In the genomic region with DNA sequence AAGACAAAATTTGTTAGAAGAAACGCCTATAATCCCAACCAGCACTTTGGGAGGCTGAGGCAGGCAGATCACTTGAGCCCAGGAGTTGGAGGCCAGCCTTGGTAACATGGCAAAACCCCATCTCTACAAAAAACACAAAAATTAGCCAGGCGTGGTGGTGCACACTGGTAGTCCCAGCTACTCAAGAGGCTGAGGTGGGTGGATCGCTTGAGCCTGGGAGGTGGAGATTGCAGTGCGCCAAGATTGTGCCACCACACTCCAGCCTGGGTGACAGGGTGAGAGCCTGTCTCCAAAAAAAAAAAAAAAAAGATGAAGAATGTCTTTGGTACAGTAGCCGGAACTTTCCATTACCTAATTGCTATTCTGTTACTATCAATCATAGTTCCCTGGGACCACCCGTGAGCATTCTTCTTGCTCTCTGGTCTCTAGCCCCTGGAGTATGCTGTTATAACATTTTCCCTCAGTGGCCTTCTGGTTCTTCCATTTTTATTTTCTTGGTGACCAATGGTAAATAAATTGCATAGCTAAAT, we compare ENCODE assay signal across 20 cellular contexts. TPM values are rescaled to one million over a fixed set of nuclear protein-coding genes. Genes with fewer than 3 reads are reported as not detected.
A peak's percentile ranks its signal among the peaks of the same experiment; 100 is the strongest.
DNase-seq lines count a peak whose midpoint lies in the region; ATAC-seq and TF ChIP-seq lines count a peak whose summit lies in the region.
"Had no signal": no experiment of that assay in that cellular context is flagged by ENCODE, and none has a peak within 500 bp of the region (broad histone marks: within the 10 kb centered on the region; RNA-seq: fewer than 3 reads in every experiment).

No MANE protein-coding gene starts in this region.

- CTCF ChIA-PET in HEK293 (lab: Yijun Ruan, JAX) = interaction anchor here (0.8 to 2.0 kb wide), 4 partner anchors 19 to 159 kb away, joined by 3 to 5 read pairs (median 4); no protein-coding TSS in a partner anchor
- CTCF ChIA-PET in WTC11 (lab: Charles Lee) = interaction anchor here (0.8 to 1.6 kb wide), 2 partner anchors 30 to 111 kb away, joined by 4 to 9 read pairs; no protein-coding TSS in a partner anchor

- peak overlapping the region; percentile 23; the same call in 1 of the 2 replicates for H3K27ac Mint-ChIP-seq in WTC11
- H3K27ac Mint-ChIP-seq: CD4-positive, alpha-beta memory T cell; HFFc6 had no signal

- H2BK5ac ChIP-seq in neuronal stem cell (ENCODE audit: low read length) = no peak overlapping the region

- H3K36me3 Mint-ChIP-seq in WTC11 = no peaks in the 10 kb centered on the region; the same call in 1 of the 2 replicates

- H3K18ac ChIP-seq in neuronal stem cell (ENCODE audit: low read length) = peak overlapping the region; percentile 16

- no peak overlapping the region for H3K23ac ChIP-seq in neuronal stem cell (ENCODE audit: low read depth, low read length, poor library complexity)

- H4K91ac ChIP-seq in neuronal stem cell (ENCODE audit: low read depth, low read length, poor library complexity) = no peak overlapping the region

- H3K9me3 ChIP-seq in HEK293 (ENCODE audit: control insufficient read depth, insufficient read depth, low read depth, low read length) = no peaks in the 10 kb centered on the region
- peaks cover 0 to 2% of the 10 kb centered on the region in 2 donors for H3K9me3 ChIP-seq in neuronal stem cell (replicated peaks in 1 of 2; ENCODE audit: control insufficient read depth in 2 of 2, insufficient read depth in 1 of 2, low read depth in 1 of 2, low read length in 2 of 2)

- peaks cover 39% of the 10 kb centered on the region for H3K4me1 Mint-ChIP-seq in WTC11

- H3K9ac ChIP-seq in neuronal stem cell (ENCODE audit: low read depth, low read length, poor library complexity) = no peak overlapping the region

- no peaks in the 10 kb centered on the region for H3K9me3 Mint-ChIP-seq in WTC11
- H3K9me3 Mint-ChIP-seq: CD4-positive, alpha-beta memory T cell; HFFc6 had no signal

- no peak overlapping the region for H2AFZ ChIP-seq in neuronal stem cell (ENCODE audit: low read length)

- peaks cover 0 to 2% of the 10 kb centered on the region in 2 experiments; a peak in 2 of 3 replicates for H3K36me3 ChIP-seq in HEK293 (ENCODE audit: control insufficient read depth in 2 of 2, insufficient read depth in 1 of 2, low read length in 2 of 2)
- H3K36me3 ChIP-seq in neuronal stem cell (replicated peaks in 1 of 2; ENCODE audit: control insufficient read depth in 2 of 2, insufficient read depth in 2 of 2, low read length in 2 of 2) = peaks cover 0 to 27% of the 10 kb centered on the region in 2 donors

- H2AK5ac ChIP-seq in neuronal stem cell (ENCODE audit: low read depth, low read length) = no peak overlapping the region

- ATAC-seq in WTC11 (no peak), GM18867 (IDR thresholded peaks at IDR 0.05; ENCODE audit: unreplicated experiment) (no peak), GM21717 (IDR thresholded peaks at IDR 0.05; ENCODE audit: unreplicated experiment) (no peak)
- ATAC-seq: HepG2 had no signal

- H3K4me3 ChIP-seq in HEK293 (ENCODE audit: low read depth, low read length) = no peak overlapping the region
- no peak overlapping the region for H3K4me3 ChIP-seq in neuronal stem cell (ENCODE audit: low read length in 2 of 2)

- no peak overlapping the region for H3K4me3 Mint-ChIP-seq in WTC11
- H3K4me3 Mint-ChIP-seq: HFFc6 had no signal

- POLR2A ChIA-PET in HEK293 (lab: Yijun Ruan, JAX) = interaction anchor here (0.8 kb wide), 1 partner anchor 44 kb away, joined by 4 read pairs; a partner anchor contains a TSS
- POLR2A ChIA-PET in WTC11 (lab: Charles Lee) = no interaction called here

- H3K27me3 Mint-ChIP-seq in WTC11 (ENCODE audit: low read depth) = no peaks in the 10 kb centered on the region
- H3K27me3 Mint-ChIP-seq: CD4-positive, alpha-beta memory T cell had no signal

- H3K4me1 ChIP-seq in HEK293 (ENCODE audit: control insufficient read depth, insufficient read depth, low read length) (peaks cover 3% of the 10 kb centered on the region; the same call in 1 of the 2 replicates), neuronal stem cell (ENCODE audit: control insufficient read depth in 2 of 2, insufficient read depth in 1 of 2, low read depth in 1 of 2, low read length in 2 of 2) (peaks cover 11 to 15% of the 10 kb centered on the region in 2 donors)

- peak; percentile 45 for DNase-seq in DMS 273 (lab: John Stamatoyannopoulos, UW; ENCODE audit: unreplicated experiment)
- no peak for DNase-seq in DMS 273 treated with DMSO at 0.1 percent for 48 hours (lab: John Stamatoyannopoulos, UW)
- DNase-seq in WTC11 (ENCODE audit: low spot score) = no peak
- DNase-seq in neuronal stem cell (ENCODE audit: low spot score) = no peak
- no peak for DNase-seq in kidney tubule cell (ENCODE audit: low spot score)
- DNase-seq: CD4-positive, alpha-beta memory T cell; HFFc6; KBM-7; NCI-H1694 treated with DMSO at 0.1 percent for 48 hours; NCI-H2107; NCI-H2227 treated with DMSO at 0.1 percent for 48 hours; NCI-H510A treated with DMSO at 0.1 percent for 48 hours; NCI-H774; OCI-M1; SHP77 had no signal

- no peak overlapping the region for H2BK12ac ChIP-seq in neuronal stem cell (ENCODE audit: low read length)

- H4K8ac ChIP-seq in neuronal stem cell (ENCODE audit: low read depth, low read length) = no peak overlapping the region

- no peak for TF ChIP-seq CTCF in HEK293 (tag by site-specific recombination; IDR thresholded peaks at IDR 0.05)
- no peak for TF ChIP-seq CTCF in WTC11 (IDR thresholded peaks at IDR 0.05)

- H3K14ac ChIP-seq in neuronal stem cell (ENCODE audit: low read length) = no peak overlapping the region

- no CpG with 5 or more reads among the region's 6 CpGs for WGBS in neuronal stem cell (ENCODE audit: extremely low coverage in 2 of 2, insufficient read length in 2 of 2, insufficient replicate concordance in 1 of 2), 2 donors

- H3K4ac ChIP-seq in neuronal stem cell (ENCODE audit: low read length) = no peak overlapping the region

- no peak overlapping the region for H3K27ac ChIP-seq in HEK293 (ENCODE audit: extremely low read depth, low read depth, low read length)
- H3K27ac ChIP-seq in neuronal stem cell (replicated peaks; ENCODE audit: low read length) = no peak overlapping the region
- H3K27ac ChIP-seq: 22Rv1 had no signal

- no peak overlapping the region for H3K4me2 ChIP-seq in neuronal stem cell (ENCODE audit: insufficient read depth, low read length, poor library complexity, severe bottlenecking)

- no peaks in the 10 kb centered on the region for H3K27me3 ChIP-seq in neuronal stem cell (ENCODE audit: control insufficient read depth in 3 of 3, insufficient read depth in 3 of 3, low read depth in 1 of 3, low read length in 3 of 3)

- H2BK15ac ChIP-seq in neuronal stem cell (ENCODE audit: low read length) = no peak overlapping the region

- H2BK120ac ChIP-seq in neuronal stem cell (ENCODE audit: low read depth, low read length) = no peak overlapping the region

- no peaks in the 10 kb centered on the region for H3K79me1 ChIP-seq in neuronal stem cell (ENCODE audit: low read depth, low read length)

TF ChIP-seq in HEK293, 187 proteins besides CTCF, POLR2A, EP300 and RAD21:
- TF ChIP-seq ZNF621 (tag by site-specific recombination; IDR thresholded peaks at IDR 0.05) (no peak), ZNF600 (tag by site-specific recombination; IDR thresholded peaks at IDR 0.05) (0 out of 2 replicates have a peak, but pooled peaks have one; percentile 49), ZNF350 (tag by site-specific recombination; IDR thresholded peaks at IDR 0.05) (no peak), ZBTB1 (tag by site-specific recombination; IDR thresholded peaks at IDR 0.05) (no peak), ZSCAN30 (tag by site-specific recombination; IDR thresholded peaks at IDR 0.05) (no peak)
- TF ChIP-seq, protein P1, sequence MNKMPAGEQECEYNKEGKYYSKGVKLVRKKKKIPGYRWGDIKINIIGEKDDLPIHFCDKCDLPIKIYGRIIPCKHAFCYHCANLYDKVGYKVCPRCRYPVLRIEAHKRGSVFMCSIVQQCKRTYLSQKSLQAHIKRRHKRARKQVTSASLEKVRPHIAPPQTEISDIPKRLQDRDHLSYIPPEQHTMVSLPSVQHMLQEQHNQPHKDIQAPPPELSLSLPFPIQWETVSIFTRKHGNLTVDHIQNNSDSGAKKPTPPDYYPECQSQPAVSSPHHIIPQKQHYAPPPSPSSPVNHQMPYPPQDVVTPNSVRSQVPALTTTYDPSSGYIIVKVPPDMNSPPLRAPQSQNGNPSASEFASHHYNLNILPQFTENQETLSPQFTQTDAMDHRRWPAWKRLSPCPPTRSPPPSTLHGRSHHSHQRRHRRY (tag by site-specific recombination; IDR thresholded peaks at IDR 0.05) = no peak
TF ChIP-seq in HEK293: peak in this region for 1.

TF ChIP-seq in WTC11, 78 proteins besides CTCF, POLR2A, EP300 and RAD21 (continues in another document):
- TF ChIP-seq, protein P2, sequence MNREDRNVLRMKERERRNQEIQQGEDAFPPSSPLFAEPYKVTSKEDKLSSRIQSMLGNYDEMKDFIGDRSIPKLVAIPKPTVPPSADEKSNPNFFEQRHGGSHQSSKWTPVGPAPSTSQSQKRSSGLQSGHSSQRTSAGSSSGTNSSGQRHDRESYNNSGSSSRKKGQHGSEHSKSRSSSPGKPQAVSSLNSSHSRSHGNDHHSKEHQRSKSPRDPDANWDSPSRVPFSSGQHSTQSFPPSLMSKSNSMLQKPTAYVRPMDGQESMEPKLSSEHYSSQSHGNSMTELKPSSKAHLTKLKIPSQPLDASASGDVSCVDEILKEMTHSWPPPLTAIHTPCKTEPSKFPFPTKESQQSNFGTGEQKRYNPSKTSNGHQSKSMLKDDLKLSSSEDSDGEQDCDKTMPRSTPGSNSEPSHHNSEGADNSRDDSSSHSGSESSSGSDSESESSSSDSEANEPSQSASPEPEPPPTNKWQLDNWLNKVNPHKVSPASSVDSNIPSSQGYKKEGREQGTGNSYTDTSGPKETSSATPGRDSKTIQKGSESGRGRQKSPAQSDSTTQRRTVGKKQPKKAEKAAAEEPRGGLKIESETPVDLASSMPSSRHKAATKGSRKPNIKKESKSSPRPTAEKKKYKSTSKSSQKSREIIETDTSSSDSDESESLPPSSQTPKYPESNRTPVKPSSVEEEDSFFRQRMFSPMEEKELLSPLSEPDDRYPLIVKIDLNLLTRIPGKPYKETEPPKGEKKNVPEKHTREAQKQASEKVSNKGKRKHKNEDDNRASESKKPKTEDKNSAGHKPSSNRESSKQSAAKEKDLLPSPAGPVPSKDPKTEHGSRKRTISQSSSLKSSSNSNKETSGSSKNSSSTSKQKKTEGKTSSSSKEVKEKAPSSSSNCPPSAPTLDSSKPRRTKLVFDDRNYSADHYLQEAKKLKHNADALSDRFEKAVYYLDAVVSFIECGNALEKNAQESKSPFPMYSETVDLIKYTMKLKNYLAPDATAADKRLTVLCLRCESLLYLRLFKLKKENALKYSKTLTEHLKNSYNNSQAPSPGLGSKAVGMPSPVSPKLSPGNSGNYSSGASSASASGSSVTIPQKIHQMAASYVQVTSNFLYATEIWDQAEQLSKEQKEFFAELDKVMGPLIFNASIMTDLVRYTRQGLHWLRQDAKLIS (CRISPR knock-in tag; IDR thresholded peaks at IDR 0.05; ENCODE audit: borderline replicate concordance) = no peak

RNA-seq across cellular contexts. Expression of a gene that starts 43.4 kb away (rescaled TPM):
- 90.1 to 104 TPM (median 92.8 TPM) in 3 replicates for total RNA-seq in WTC11 (2021)
- polyA plus RNA-seq in neuronal stem cell (2013, experiment 1 of 2) = 44.1 TPM
- 45.8 TPM for polyA plus RNA-seq in neuronal stem cell (2013, experiment 2 of 2)

RNA-seq across cellular contexts. Expression of a gene that starts 54.1 kb away (rescaled TPM):
- total RNA-seq in WTC11 (2021) = 7.8 to 12.4 TPM (median 7.8 TPM) in 3 replicates
- polyA plus RNA-seq in neuronal stem cell (2013, experiment 1 of 2) = 7.5 TPM
- 7.8 TPM for polyA plus RNA-seq in neuronal stem cell (2013, experiment 2 of 2)
- total RNA-seq: CD4-positive, alpha-beta memory T cell had no signal
- polyA plus RNA-seq: CD4-positive, alpha-beta memory T cell had no signal
